In genomic region chr14:62800577-62800976, GRCh38 we compare ENCODE assay signal across 23 cellular contexts.
"Had no signal": no experiment of that assay in that cellular context is flagged by ENCODE, and none has a peak within 500 bp of the region (broad histone marks: within the 10 kb centered on the region; RNA-seq: fewer than 3 reads in every experiment).

No MANE protein-coding gene starts in this region.

- ATAC-seq: activated T-cell treated with anti-CD3 and anti-CD28 coated beads, Interleukin-2, amount 50 U/mL, for 72 hours; effector memory CD8-positive, alpha-beta T cell; left lung; naive thymus-derived CD8-positive, alpha-beta T cell had no signal

- H3K4me1 ChIP-seq: colonic mucosa, esophagus muscularis mucosa, left lung, spleen, testis had no signal

- H3K36me3 ChIP-seq: colonic mucosa, esophagus muscularis mucosa, left lung, spleen had no signal

- H3K9me3 ChIP-seq: colonic mucosa, esophagus muscularis mucosa, left lung, spleen, testis had no signal

- DNase-seq: activated CD4-positive, alpha-beta memory T cell treated with anti-CD3 and anti-CD28 coated beads for 36 hours; activated CD4-positive, alpha-beta T cell treated with anti-CD3 and anti-CD28 coated beads for 4 hours; activated CD4-positive, CD25-positive, alpha-beta regulatory T cell; activated effector memory CD4-positive, alpha-beta T cell treated with Interleukin-2 at 50 U/mL for 16 hours; activated naive CD4-positive, alpha-beta T cell treated with anti-CD3 and anti-CD28 coated beads, Interleukin-2, amount 10 ng/mL, durations not matched to agents 7 days and 5 days; activated T-cell treated with anti-CD3 and anti-CD28 coated beads, Interleukin-2, amount 50 U/mL, for 72 hours; amygdala; colonic mucosa; dorsolateral prefrontal cortex; effector memory CD8-positive, alpha-beta T cell; glutamatergic neuron; hippocampal formation; kidney glomerular epithelial cell; left lung; naive thymus-derived CD8-positive, alpha-beta T cell; spleen; stimulated activated CD4-positive, alpha-beta T cell treated with anti-CD3 and anti-CD28 coated beads, Interleukin-4, amount 100 ng/mL, for 1 hour; stimulated activated naive CD4-positive, alpha-beta T cell; testis had no signal

- H3K27me3 ChIP-seq: colonic mucosa, dorsolateral prefrontal cortex, esophagus muscularis mucosa, left lung, spleen, testis had no signal

- H3K27ac ChIP-seq: colonic mucosa, dorsolateral prefrontal cortex, esophagus muscularis mucosa, left lung, spleen, testis had no signal

- H3K4me3 ChIP-seq: colonic mucosa, dorsolateral prefrontal cortex, esophagus muscularis mucosa, left lung, lung, spleen, testis had no signal

- FAIRE-seq: bronchial epithelial cell, frontal cortex had no signal
